11 cellular contexts compared by ENCODE assay signal in genomic region chr15:63019539-63020109, GRCh38. TPM values are rescaled to one million over a fixed set of nuclear protein-coding genes. Genes with fewer than 3 reads are reported as not detected.
DNase-seq lines count a peak whose midpoint lies in the region; ATAC-seq and TF ChIP-seq lines count a peak whose summit lies in the region.
"Had no signal": no experiment of that assay in that cellular context is flagged by ENCODE, and none has a peak within 500 bp of the region (broad histone marks: within the 10 kb centered on the region; RNA-seq: fewer than 3 reads in every experiment).

No MANE protein-coding gene starts in this region.

- no peaks in the 10 kb centered on the region for H3K36me3 Mint-ChIP-seq in activated T-helper 2 cell treated with anti-CD3 and anti-CD28 coated beads, Interferon-gamma antibody, Interleukin-2, Interleukin-4, amounts not matched to agents 10 μg/mL and 5 μg/mL and 100 μg/mL, durations not matched to agents 14 hours and 24 hours and 36 hours (ENCODE audit: low read depth)
- H3K36me3 Mint-ChIP-seq: activated CD8-positive, alpha-beta memory T cell treated with anti-CD3 and anti-CD28 coated beads, Interleukin-2, amount 10 ng/mL, durations not matched to agents 7 days and 5 days had no signal

- peaks cover 9% of the 10 kb centered on the region for H3K4me1 Mint-ChIP-seq in stimulated activated naive CD8-positive, alpha-beta T cell treated with anti-CD3 and anti-CD28 coated beads, Interleukin-15, amount 100 ng/mL, for 72 hours
- H3K4me1 Mint-ChIP-seq in activated T-helper 2 cell treated with anti-CD3 and anti-CD28 coated beads, Interferon-gamma antibody, Interleukin-2, Interleukin-4, amounts not matched to agents 10 μg/mL and 5 μg/mL and 100 μg/mL, durations not matched to agents 14 hours and 24 hours and 36 hours (ENCODE audit: low read depth), result peaks cover 4% of the 10 kb centered on the region

- no peaks in the 10 kb centered on the region for H3K9me3 Mint-ChIP-seq in stimulated activated naive CD8-positive, alpha-beta T cell treated with anti-CD3 and anti-CD28 coated beads, Interleukin-15, amount 100 ng/mL, for 72 hours
- no peaks in the 10 kb centered on the region for H3K9me3 Mint-ChIP-seq in activated T-helper 2 cell treated with anti-CD3 and anti-CD28 coated beads, Interferon-gamma antibody, Interleukin-2, Interleukin-4, amounts not matched to agents 10 μg/mL and 5 μg/mL and 100 μg/mL, durations not matched to agents 14 hours and 24 hours and 36 hours

- no peak overlapping the region for H3K4me3 Mint-ChIP-seq in stimulated activated naive CD8-positive, alpha-beta T cell treated with anti-CD3 and anti-CD28 coated beads, Interleukin-15, amount 100 ng/mL, for 72 hours
- no peak overlapping the region for H3K4me3 Mint-ChIP-seq in activated T-helper 2 cell treated with anti-CD3 and anti-CD28 coated beads, Interferon-gamma antibody, Interleukin-2, Interleukin-4, amounts not matched to agents 10 μg/mL and 5 μg/mL and 100 μg/mL, durations not matched to agents 14 hours and 24 hours and 36 hours (ENCODE audit: low read depth)
- H3K4me3 Mint-ChIP-seq: activated CD8-positive, alpha-beta memory T cell treated with anti-CD3 and anti-CD28 coated beads, Interleukin-2, amount 10 ng/mL, durations not matched to agents 7 days and 5 days had no signal

- no peak overlapping the region for H3K27ac Mint-ChIP-seq in stimulated activated naive CD8-positive, alpha-beta T cell treated with anti-CD3 and anti-CD28 coated beads, Interleukin-15, amount 100 ng/mL, for 72 hours
- H3K27ac Mint-ChIP-seq in activated T-helper 2 cell treated with anti-CD3 and anti-CD28 coated beads, Interferon-gamma antibody, Interleukin-2, Interleukin-4, amounts not matched to agents 10 μg/mL and 5 μg/mL and 100 μg/mL, durations not matched to agents 14 hours and 24 hours and 36 hours, result no peak overlapping the region
- H3K27ac Mint-ChIP-seq: activated CD8-positive, alpha-beta memory T cell treated with anti-CD3 and anti-CD28 coated beads, Interleukin-2, amount 10 ng/mL, durations not matched to agents 7 days and 5 days had no signal

- DNase-seq in A172 (ENCODE audit: low spot score), result peak; percentile 90
- DNase-seq in HPDE6-E6E7 (ENCODE audit: extremely low spot score), result peak; percentile 75
- peak; percentile 74 for DNase-seq in iPS-NIHi7 (ENCODE audit: extremely low spot score)
- DNase-seq in caudate nucleus (lab: John Stamatoyannopoulos, UW), result no peak
- DNase-seq in stimulated activated naive CD8-positive, alpha-beta T cell treated with anti-CD3 and anti-CD28 coated beads, Interleukin-15, amount 100 ng/mL, for 72 hours, result no peak
- no peak for DNase-seq in activated CD8-positive, alpha-beta memory T cell treated with anti-CD3 and anti-CD28 coated beads, Interleukin-2, amount 50 U/mL, for 48 hours
- DNase-seq in activated T-helper 2 cell treated with anti-CD3 and anti-CD28 coated beads, Interferon-gamma antibody, Interleukin-2, Interleukin-4, amounts not matched to agents 10 μg/mL and 5 μg/mL and 100 μg/mL, durations not matched to agents 14 hours and 24 hours and 36 hours (ENCODE audit: low spot score), result no peak
- DNase-seq: activated CD8-positive, alpha-beta memory T cell treated with anti-CD3 and anti-CD28 coated beads, Interleukin-2, amount 10 ng/mL, durations not matched to agents 7 days and 5 days; NK-92 treated with Interleukin-12 subunit alpha and Interleukin-12 subunit beta, amount 100 ng/mL, for 24 hours had no signal

- no peak for ATAC-seq in stimulated activated naive CD8-positive, alpha-beta T cell treated with anti-CD3 and anti-CD28 coated beads, Interleukin-15, amount 100 ng/mL, for 72 hours
- ATAC-seq: activated CD8-positive, alpha-beta memory T cell treated with anti-CD3 and anti-CD28 coated beads, Interleukin-2, amount 10 ng/mL, durations not matched to agents 7 days and 5 days had no signal

- H3K27me3 Mint-ChIP-seq in stimulated activated naive CD8-positive, alpha-beta T cell treated with anti-CD3 and anti-CD28 coated beads, Interleukin-15, amount 100 ng/mL, for 72 hours, result no peaks in the 10 kb centered on the region
- peaks cover 7% of the 10 kb centered on the region for H3K27me3 Mint-ChIP-seq in activated T-helper 2 cell treated with anti-CD3 and anti-CD28 coated beads, Interferon-gamma antibody, Interleukin-2, Interleukin-4, amounts not matched to agents 10 μg/mL and 5 μg/mL and 100 μg/mL, durations not matched to agents 14 hours and 24 hours and 36 hours (ENCODE audit: low read depth)

- H3K27ac ChIP-seq in VCaP, result peak overlapping the region; percentile 19; the same call in 1 of the 2 replicates
- H3K27ac ChIP-seq in caudate nucleus (ENCODE audit: low read depth, low read length), result no peak overlapping the region
- H3K27ac ChIP-seq: BLaER1 had no signal

- intact Hi-C loops in activated T-helper 2 cell treated with anti-CD3 and anti-CD28 coated beads, Interferon-gamma antibody, Interleukin-2, Interleukin-4, amounts not matched to agents 10 μg/mL and 5 μg/mL and 100 μg/mL, durations not matched to agents 14 hours and 24 hours and 36 hours (cut with micrococcal nuclease), result no loop called here

- TF ChIP-seq CTCF in VCaP (conservative IDR thresholded peaks at IDR 0.05), result no peak

RNA-seq across cellular contexts. Expression of gene TPM1, which starts 22.9 kb away (rescaled TPM):
- 666 and 678 TPM in 2 replicates for total RNA-seq in A172 (2014; rRNA removed; shearing (Covaris generic))
- 11.1 and 13.5 TPM in 2 replicates for total RNA-seq in activated T-helper 2 cell treated with anti-CD3 and anti-CD28 coated beads, Interferon-gamma antibody, Interleukin-2, Interleukin-4, amounts not matched to agents 10 μg/mL and 5 μg/mL and 100 μg/mL, durations not matched to agents 14 hours and 24 hours and 36 hours

Comparison
In these comparisons a context has a peak if more than half of its experiments do, and no peak if none do; other contexts are left out.
1. DNase-seq: peak in A172 (single experiment), HPDE6-E6E7 (single experiment) and iPS-NIHi7 (single experiment); none in caudate nucleus (0 of 61), stimulated activated naive CD8-positive, alpha-beta T cell treated with anti-CD3 and anti-CD28 coated beads, Interleukin-15, amount 100 ng/mL, for 72 hours (0 of 2), activated CD8-positive, alpha-beta memory T cell treated with anti-CD3 and anti-CD28 coated beads, Interleukin-2, amount 50 U/mL, for 48 hours (single experiment) and activated T-helper 2 cell treated with anti-CD3 and anti-CD28 coated beads, Interferon-gamma antibody, Interleukin-2, Interleukin-4, amounts not matched to agents 10 μg/mL and 5 μg/mL and 100 μg/mL, durations not matched to agents 14 hours and 24 hours and 36 hours (single experiment).
2. RNA of gene TPM1, which starts 22.9 kb away (total RNA-seq): 666 to 678 TPM in A172; 11.1 to 13.5 TPM in activated T-helper 2 cell treated with anti-CD3 and anti-CD28 coated beads, Interferon-gamma antibody, Interleukin-2, Interleukin-4, amounts not matched to agents 10 μg/mL and 5 μg/mL and 100 μg/mL, durations not matched to agents 14 hours and 24 hours and 36 hours; every median in the first group is over 10 times any median in the second.